Comparison of ENCODE assay signal across 8 cellular contexts in genomic region chr17:76268015-76268749, GRCh38. TPM values are rescaled to one million over a fixed set of nuclear protein-coding genes. Genes with fewer than 3 reads are reported as not detected.
DNase-seq lines count a peak whose midpoint lies in the region; ATAC-seq and TF ChIP-seq lines count a peak whose summit lies in the region.

No MANE protein-coding gene starts in this region.

- peaks cover 43% of the 10 kb centered on the region for H3K79me2 ChIP-seq in osteoblast (ENCODE audit: insufficient read depth, low read length)

- H3K9me3 Mint-ChIP-seq in activated T-helper 17 cell treated with anti-CD3 and anti-CD28 coated beads, Interleukin-2, amount 50 U/mL, for 72 hours: no peaks in the 10 kb centered on the region

- H3K4me2 ChIP-seq in osteoblast (ENCODE audit: insufficient read depth, low read length): peak overlapping the region; percentile 56

- ATAC-seq in activated T-helper 17 cell treated with anti-CD3 and anti-CD28 coated beads, Interleukin-2, amount 50 U/mL, for 72 hours (replicated peaks): peak; percentile 19

- no peak for TF ChIP-seq CTCF in fibroblast of the aortic adventitia (IDR thresholded peaks at IDR 0.05; ENCODE audit: insufficient read depth, low read length)
- no peak for TF ChIP-seq CTCF in osteoblast (IDR thresholded peaks at IDR 0.05; ENCODE audit: extremely low read depth, low read depth, low read length)

- H3K4me3 ChIP-seq in NT2/D1 (ENCODE audit: insufficient read length, low read depth): no peak overlapping the region
- H3K4me3 ChIP-seq in fibroblast of the aortic adventitia (ENCODE audit: low read depth, low read length): no peak overlapping the region
- no peak overlapping the region for H3K4me3 ChIP-seq in osteoblast (ENCODE audit: insufficient read depth, low read length)
- no peak overlapping the region for H3K4me3 ChIP-seq in MG63

- peaks cover 18% of the 10 kb centered on the region for H3K4me1 Mint-ChIP-seq in activated T-helper 17 cell treated with anti-CD3 and anti-CD28 coated beads, Interleukin-2, amount 50 U/mL, for 72 hours

- peak; percentile 42 for DNase-seq in G401 (ENCODE audit: low spot score)
- no peak for DNase-seq in NT2/D1 (ENCODE audit: low read depth, low spot score)
- DNase-seq in fibroblast of the aortic adventitia (ENCODE audit: low read depth): peak; percentile 83
- DNase-seq in osteoblast (ENCODE audit: insufficient read length, low spot score, missing footprints): peak; percentile 96
- peak; percentile 89 for DNase-seq in ureter (ENCODE audit: low spot score)
- DNase-seq in MG63: no peak
- DNase-seq in NCI-H1092 (lab: John Stamatoyannopoulos, UW): no peak

- H3K27me3 ChIP-seq in NT2/D1 (ENCODE audit: insufficient read depth, insufficient read length) (no peaks in the 10 kb centered on the region), osteoblast (ENCODE audit: insufficient read depth, low read length) (no peaks in the 10 kb centered on the region), MG63 (no peaks in the 10 kb centered on the region)

- H3K27me3 Mint-ChIP-seq in activated T-helper 17 cell treated with anti-CD3 and anti-CD28 coated beads, Interleukin-2, amount 50 U/mL, for 72 hours: no peaks in the 10 kb centered on the region

- H4K20me1 ChIP-seq in osteoblast (ENCODE audit: insufficient read depth, low read length): peaks cover 2% of the 10 kb centered on the region

- in situ Hi-C loops in G401 (cut with HindIII; ENCODE audit: low sequenced_read_pairs): no loop called here

- H3K27ac ChIP-seq in osteoblast (ENCODE audit: low read depth, low read length): peak overlapping the region; percentile 76

- H3K4me3 Mint-ChIP-seq in activated T-helper 17 cell treated with anti-CD3 and anti-CD28 coated beads, Interleukin-2, amount 50 U/mL, for 72 hours: peak overlapping the region; percentile 96

- peak overlapping the region; percentile 96 for H3K27ac Mint-ChIP-seq in activated T-helper 17 cell treated with anti-CD3 and anti-CD28 coated beads, Interleukin-2, amount 50 U/mL, for 72 hours

- H3K9ac ChIP-seq in NT2/D1 (ENCODE audit: insufficient read length, low read depth): peak overlapping the region; percentile 70

- H3K4me1 ChIP-seq in NT2/D1 (ENCODE audit: insufficient read depth, insufficient read length): peaks cover 26% of the 10 kb centered on the region
- H3K4me1 ChIP-seq in osteoblast (ENCODE audit: insufficient read depth, low read length): peaks cover 32% of the 10 kb centered on the region

- H2AFZ ChIP-seq in osteoblast (ENCODE audit: low read length): no peak overlapping the region

- H3K36me3 Mint-ChIP-seq in activated T-helper 17 cell treated with anti-CD3 and anti-CD28 coated beads, Interleukin-2, amount 50 U/mL, for 72 hours (ENCODE audit: low read depth): peaks cover 82% of the 10 kb centered on the region

- H3K9me3 ChIP-seq in NT2/D1 (ENCODE audit: insufficient read depth, low read length) (no peaks in the 10 kb centered on the region), osteoblast (ENCODE audit: low read depth, low read length) (no peaks in the 10 kb centered on the region), MG63 (no peaks in the 10 kb centered on the region)

- H3K36me3 ChIP-seq in NT2/D1 (ENCODE audit: insufficient read depth, insufficient read length, low read length): peaks cover 14% of the 10 kb centered on the region
- peaks cover 10% of the 10 kb centered on the region for H3K36me3 ChIP-seq in osteoblast (ENCODE audit: insufficient read depth, low read length)
- H3K36me3 ChIP-seq in MG63: peaks cover 8% of the 10 kb centered on the region; the same call in 1 of the 2 replicates

RNA-seq across cellular contexts. Expression of gene UBALD2, which starts 3.0 kb away (rescaled TPM):
- total RNA-seq in G401 (2014; rRNA removed; shearing (Covaris generic)): 4.8 and 8.7 TPM in 2 replicates
- 100 to 1,000 TPM; 173 to 187 TPM for total RNA-seq in activated T-helper 17 cell treated with anti-CD3 and anti-CD28 coated beads, Interleukin-2, amount 50 U/mL, for 72 hours
- 1.9 and 3.7 TPM in 2 replicates for total RNA-seq in fibroblast of the aortic adventitia (ENCODE audit: low replicate concordance)
- 3.8 and 5.1 TPM in 2 replicates for total RNA-seq in osteoblast
- total RNA-seq in ureter: 89.1 TPM
- total RNA-seq in MG63 (2014; rRNA removed; shearing (Covaris generic); ENCODE audit: low replicate concordance): 1.2 and 7.0 TPM in 2 replicates

RNA-seq across cellular contexts. Expression of gene RNF157, which starts 27.9 kb away (rescaled TPM):
- total RNA-seq in G401 (2014; rRNA removed; shearing (Covaris generic)): 4.4 and 5.5 TPM in 2 replicates
- total RNA-seq in activated T-helper 17 cell treated with anti-CD3 and anti-CD28 coated beads, Interleukin-2, amount 50 U/mL, for 72 hours: 10 to 100 TPM; 15.5 to 17.4 TPM
- total RNA-seq in fibroblast of the aortic adventitia (ENCODE audit: low replicate concordance) (0.08 and 0.18 TPM in 2 replicates), osteoblast (0.29 and 0.36 TPM in 2 replicates), ureter (4.3 TPM)
- 0.40 and 0.94 TPM in 2 replicates for total RNA-seq in MG63 (2014; rRNA removed; shearing (Covaris generic); ENCODE audit: low replicate concordance)

RNA-seq across cellular contexts. Expression of gene QRICH2, which starts 39.9 kb away (rescaled TPM):
- total RNA-seq in G401 (2014; rRNA removed; shearing (Covaris generic)): 0.47 and 1.4 TPM in 2 replicates
- total RNA-seq in activated T-helper 17 cell treated with anti-CD3 and anti-CD28 coated beads, Interleukin-2, amount 50 U/mL, for 72 hours: 1 to 10 TPM in 1 of 2 donors, under 1 TPM in 1; 0.85 to 2.1 TPM
- total RNA-seq in fibroblast of the aortic adventitia (ENCODE audit: low replicate concordance) (1.8 and 2.2 TPM in 2 replicates), osteoblast (2.9 and 3.6 TPM in 2 replicates), ureter (1.9 TPM)
- 0.92 and 3.4 TPM in 2 replicates for total RNA-seq in MG63 (2014; rRNA removed; shearing (Covaris generic); ENCODE audit: low replicate concordance)

Comparison
In these comparisons a context has a peak if more than half of its experiments do, and no peak if none do; other contexts are left out.
1. DNase-seq: peak in G401 (single experiment), fibroblast of the aortic adventitia (single experiment), osteoblast (single experiment) and ureter (single experiment); none in NT2/D1 (single experiment), MG63 (single experiment) and NCI-H1092 (single experiment).